In the genomic region with DNA sequence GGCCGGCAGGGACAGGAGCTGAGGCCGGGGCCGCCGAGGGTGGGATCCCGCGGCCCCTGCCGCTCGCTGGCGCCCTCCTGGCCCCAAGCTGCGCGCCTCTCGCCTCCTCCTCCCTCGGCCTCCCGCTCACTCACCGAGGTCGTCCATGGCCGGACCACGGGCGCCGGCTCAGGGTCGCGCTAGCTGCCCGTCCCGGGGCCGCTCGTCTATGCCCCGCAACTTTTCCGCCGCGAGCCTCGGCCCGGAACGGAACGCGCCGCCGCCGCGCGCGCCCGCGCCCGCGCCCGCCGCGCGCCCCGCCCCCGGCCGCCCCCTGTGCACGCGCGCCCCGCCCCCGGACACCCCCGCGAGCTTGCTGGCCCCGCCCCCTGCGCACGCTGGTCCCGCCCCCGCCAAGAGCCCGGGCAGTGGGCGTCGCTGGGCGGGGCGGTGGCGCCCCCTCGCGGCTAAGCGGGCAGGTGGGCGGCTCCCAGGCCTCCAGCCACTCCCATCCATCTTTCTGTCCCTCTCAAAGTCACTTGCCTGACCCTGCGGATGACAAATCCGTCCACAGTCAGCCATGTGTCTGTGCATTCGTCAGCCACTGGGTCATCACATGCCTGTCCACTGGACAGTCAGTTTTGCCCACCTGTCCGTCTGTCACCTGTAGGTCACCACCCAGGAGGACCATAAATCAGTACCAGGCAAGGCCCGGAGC, we compare ENCODE assay signal across 8 cellular contexts. TPM values are rescaled to one million over a fixed set of nuclear protein-coding genes. Genes with fewer than 3 reads are reported as not detected.
DNase-seq lines count a peak whose midpoint lies in the region; ATAC-seq and TF ChIP-seq lines count a peak whose summit lies in the region.

A gene (minus strand): TSS at position 248 of the 697 bp plus-strand sequence. CDS start 101 bp downstream, at position 147.

- H3K27me3 Mint-ChIP-seq in dendritic cell treated with granulocyte-macrophage colony-stimulating factor and Interleukin-4, amounts not matched to agents 40 ng/mL and 50 ng/mL, for 4 days: peaks cover 2% of the 10 kb centered on the region

- intact Hi-C loops in dendritic cell treated with granulocyte-macrophage colony-stimulating factor and Interleukin-4, amounts not matched to agents 40 ng/mL and 50 ng/mL, for 4 days (cut with micrococcal nuclease): loop anchor here (1.0 to 2.0 kb wide), 3 partner anchors 32 to 65 kb away; a partner anchor contains a TSS

- H3K27ac ChIP-seq in liver (ENCODE audit: low read depth in 1 of 2, low read length in 2 of 2): peak within 1 kb of the TSS; percentile 67 to 84

- H3K9me3 ChIP-seq in liver (ENCODE audit: control insufficient read depth in 4 of 4, low read length in 3 of 4): no peaks in the 10 kb centered on the region

- TF ChIP-seq CTCF in liver (IDR thresholded peaks at IDR 0.05; ENCODE audit: low read depth, low read length, missing input control): peak; percentile 91

- no peaks in the 10 kb centered on the region for H3K36me3 ChIP-seq in liver (ENCODE audit: control insufficient read depth in 4 of 4, insufficient read depth in 3 of 4, low read depth in 1 of 4, low read length in 3 of 4)

- peak; percentile 57 to 59 for DNase-seq in NCI-H2081 (lab: John Stamatoyannopoulos, UW)
- DNase-seq in NCI-H2081 treated with DMSO at 0.1 percent for 48 hours (lab: John Stamatoyannopoulos, UW): no peak
- peak; percentile 64 for DNase-seq in NCI-H510A (lab: John Stamatoyannopoulos, UW)
- peak; percentile 82 to 83 for DNase-seq in activated CD4-positive, alpha-beta T cell treated with anti-CD3 and anti-CD28 coated beads, Interleukin-2, amount 50 U/mL, for 24 hours (ENCODE audit: low read depth in 1 of 2, low spot score in 1 of 2)
- DNase-seq in stimulated activated CD4-positive, alpha-beta T cell treated with anti-CD3 and anti-CD28 coated beads, Interleukin-4, amount 100 ng/mL, for 24 hours: peak; percentile 88

- H3K4me3 Mint-ChIP-seq in dendritic cell treated with granulocyte-macrophage colony-stimulating factor and Interleukin-4, amounts not matched to agents 40 ng/mL and 50 ng/mL, for 4 days: peak within 1 kb of the TSS; percentile 94

- H3K9me3 Mint-ChIP-seq in dendritic cell treated with granulocyte-macrophage colony-stimulating factor and Interleukin-4, amounts not matched to agents 40 ng/mL and 50 ng/mL, for 4 days: no peaks in the 10 kb centered on the region

- WGBS in liver: under 1% methylated on average over 79 of the region's 79 CpGs

- H3K4me3 ChIP-seq in liver (ENCODE audit: low read depth in 1 of 3, low read length in 3 of 3): peak within 1 kb of the TSS; percentile 72 to 90 (median 73)

- H3K36me3 Mint-ChIP-seq in dendritic cell treated with granulocyte-macrophage colony-stimulating factor and Interleukin-4, amounts not matched to agents 40 ng/mL and 50 ng/mL, for 4 days (ENCODE audit: low read depth): peaks cover 10% of the 10 kb centered on the region

- H3K27ac Mint-ChIP-seq in dendritic cell treated with granulocyte-macrophage colony-stimulating factor and Interleukin-4, amounts not matched to agents 40 ng/mL and 50 ng/mL, for 4 days: peak within 1 kb of the TSS; percentile 91

- peaks cover 57% of the 10 kb centered on the region for H3K4me1 Mint-ChIP-seq in dendritic cell treated with granulocyte-macrophage colony-stimulating factor and Interleukin-4, amounts not matched to agents 40 ng/mL and 50 ng/mL, for 4 days (ENCODE audit: low read depth)

- TF ChIP-seq RAD21 in liver (IDR thresholded peaks at IDR 0.05): peak; percentile 75 to 79

- no peaks in the 10 kb centered on the region for H3K27me3 ChIP-seq in liver (ENCODE audit: control insufficient read depth in 4 of 4, insufficient read depth in 4 of 4, low read length in 3 of 4)

- H3K4me1 ChIP-seq in liver (ENCODE audit: control insufficient read depth in 4 of 4, insufficient read depth in 4 of 4, low read length in 3 of 4): peaks cover 4 to 48% (median 29%) of the 10 kb centered on the region in 4 donors

- peak within 1 kb of the TSS; percentile 71 to 90 for H3K9ac ChIP-seq in liver (ENCODE audit: low read depth in 1 of 2, low read length in 2 of 2)

- ATAC-seq in HG03097 (IDR thresholded peaks at IDR 0.05; ENCODE audit: low FRiP score, unreplicated experiment): peak; percentile 66

TF ChIP-seq in liver, 16 proteins besides CTCF, POLR2A, EP300 and RAD21:
- TF ChIP-seq, protein P1, sequence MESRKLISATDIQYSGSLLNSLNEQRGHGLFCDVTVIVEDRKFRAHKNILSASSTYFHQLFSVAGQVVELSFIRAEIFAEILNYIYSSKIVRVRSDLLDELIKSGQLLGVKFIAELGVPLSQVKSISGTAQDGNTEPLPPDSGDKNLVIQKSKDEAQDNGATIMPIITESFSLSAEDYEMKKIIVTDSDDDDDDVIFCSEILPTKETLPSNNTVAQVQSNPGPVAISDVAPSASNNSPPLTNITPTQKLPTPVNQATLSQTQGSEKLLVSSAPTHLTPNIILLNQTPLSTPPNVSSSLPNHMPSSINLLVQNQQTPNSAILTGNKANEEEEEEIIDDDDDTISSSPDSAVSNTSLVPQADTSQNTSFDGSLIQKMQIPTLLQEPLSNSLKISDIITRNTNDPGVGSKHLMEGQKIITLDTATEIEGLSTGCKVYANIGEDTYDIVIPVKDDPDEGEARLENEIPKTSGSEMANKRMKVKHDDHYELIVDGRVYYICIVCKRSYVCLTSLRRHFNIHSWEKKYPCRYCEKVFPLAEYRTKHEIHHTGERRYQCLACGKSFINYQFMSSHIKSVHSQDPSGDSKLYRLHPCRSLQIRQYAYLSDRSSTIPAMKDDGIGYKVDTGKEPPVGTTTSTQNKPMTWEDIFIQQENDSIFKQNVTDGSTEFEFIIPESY (IDR thresholded peaks at IDR 0.05): no peak
- peak in 1 of 2 donors; percentile 19 for TF ChIP-seq RXRA (IDR thresholded peaks at IDR 0.05)
- TF ChIP-seq, protein P2, sequence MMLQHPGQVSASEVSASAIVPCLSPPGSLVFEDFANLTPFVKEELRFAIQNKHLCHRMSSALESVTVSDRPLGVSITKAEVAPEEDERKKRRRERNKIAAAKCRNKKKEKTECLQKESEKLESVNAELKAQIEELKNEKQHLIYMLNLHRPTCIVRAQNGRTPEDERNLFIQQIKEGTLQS (IDR thresholded peaks at IDR 0.05): no peak
- no peak for TF ChIP-seq FOXA1 (IDR thresholded peaks at IDR 0.05)
- no peak for TF ChIP-seq FOXA2 (IDR thresholded peaks at IDR 0.05)
- no peak for TF ChIP-seq YY1 (IDR thresholded peaks at IDR 0.05)
- peak in 1 of 2 donors; percentile 45 for TF ChIP-seq EGR1 (IDR thresholded peaks at IDR 0.05; ENCODE audit: low read depth in 2 of 2)
- no peak for TF ChIP-seq NR2F2 (IDR thresholded peaks at IDR 0.05)
- TF ChIP-seq JUND (IDR thresholded peaks at IDR 0.05): no peak
- TF ChIP-seq, protein P3, sequence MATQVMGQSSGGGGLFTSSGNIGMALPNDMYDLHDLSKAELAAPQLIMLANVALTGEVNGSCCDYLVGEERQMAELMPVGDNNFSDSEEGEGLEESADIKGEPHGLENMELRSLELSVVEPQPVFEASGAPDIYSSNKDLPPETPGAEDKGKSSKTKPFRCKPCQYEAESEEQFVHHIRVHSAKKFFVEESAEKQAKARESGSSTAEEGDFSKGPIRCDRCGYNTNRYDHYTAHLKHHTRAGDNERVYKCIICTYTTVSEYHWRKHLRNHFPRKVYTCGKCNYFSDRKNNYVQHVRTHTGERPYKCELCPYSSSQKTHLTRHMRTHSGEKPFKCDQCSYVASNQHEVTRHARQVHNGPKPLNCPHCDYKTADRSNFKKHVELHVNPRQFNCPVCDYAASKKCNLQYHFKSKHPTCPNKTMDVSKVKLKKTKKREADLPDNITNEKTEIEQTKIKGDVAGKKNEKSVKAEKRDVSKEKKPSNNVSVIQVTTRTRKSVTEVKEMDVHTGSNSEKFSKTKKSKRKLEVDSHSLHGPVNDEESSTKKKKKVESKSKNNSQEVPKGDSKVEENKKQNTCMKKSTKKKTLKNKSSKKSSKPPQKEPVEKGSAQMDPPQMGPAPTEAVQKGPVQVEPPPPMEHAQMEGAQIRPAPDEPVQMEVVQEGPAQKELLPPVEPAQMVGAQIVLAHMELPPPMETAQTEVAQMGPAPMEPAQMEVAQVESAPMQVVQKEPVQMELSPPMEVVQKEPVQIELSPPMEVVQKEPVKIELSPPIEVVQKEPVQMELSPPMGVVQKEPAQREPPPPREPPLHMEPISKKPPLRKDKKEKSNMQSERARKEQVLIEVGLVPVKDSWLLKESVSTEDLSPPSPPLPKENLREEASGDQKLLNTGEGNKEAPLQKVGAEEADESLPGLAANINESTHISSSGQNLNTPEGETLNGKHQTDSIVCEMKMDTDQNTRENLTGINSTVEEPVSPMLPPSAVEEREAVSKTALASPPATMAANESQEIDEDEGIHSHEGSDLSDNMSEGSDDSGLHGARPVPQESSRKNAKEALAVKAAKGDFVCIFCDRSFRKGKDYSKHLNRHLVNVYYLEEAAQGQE (IDR thresholded peaks at IDR 0.05): no peak
- no peak for TF ChIP-seq TAF1 (conservative IDR thresholded peaks at IDR 0.05)
- TF ChIP-seq, protein P4, sequence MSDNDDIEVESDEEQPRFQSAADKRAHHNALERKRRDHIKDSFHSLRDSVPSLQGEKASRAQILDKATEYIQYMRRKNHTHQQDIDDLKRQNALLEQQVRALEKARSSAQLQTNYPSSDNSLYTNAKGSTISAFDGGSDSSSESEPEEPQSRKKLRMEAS (IDR thresholded peaks at IDR 0.05): no peak
- no peak for TF ChIP-seq HNF4A (conservative IDR thresholded peaks at IDR 0.05)
- TF ChIP-seq HNF4G (IDR thresholded peaks at IDR 0.05): no peak
- peak; percentile 16 for TF ChIP-seq SP1 (IDR thresholded peaks at IDR 0.05)
- no peak for TF ChIP-seq GABPA (IDR thresholded peaks at IDR 0.05 in 1 of 2, conservative IDR thresholded peaks at IDR 0.05 in 1 of 2)
TF ChIP-seq in liver: peak in this region for 3.

RNA-seq across cellular contexts. Expression of the gene that starts here (rescaled TPM):
- total RNA-seq in liver: 10 to 100 TPM in 1 of 2 donors, 1 to 10 TPM in 1; 6.0 to 13.1 TPM
- 10 to 100 TPM; 12.0 to 12.6 TPM for polyA plus RNA-seq in liver
